14 cellular contexts compared by ENCODE assay signal in genomic region chr1:158952416-158952815, GRCh38. TPM values are rescaled to one million over a fixed set of nuclear protein-coding genes. Genes with fewer than 3 reads are reported as not detected.
DNase-seq lines count a peak whose midpoint lies in the region; ATAC-seq and FAIRE-seq lines count a peak whose summit lies in the region.
"Had no signal": no experiment of that assay in that cellular context is flagged by ENCODE, and none has a peak within 500 bp of the region (broad histone marks: within the 10 kb centered on the region; RNA-seq: fewer than 3 reads in every experiment).

No MANE protein-coding gene starts in this region.

- H3K4me3 Mint-ChIP-seq in naive thymus-derived CD4-positive, alpha-beta T cell: peak overlapping the region in 2 of 10 donors; percentile 27 to 29
- no peak overlapping the region for H3K4me3 Mint-ChIP-seq in T-cell
- H3K4me3 Mint-ChIP-seq: activated CD4-positive, alpha-beta T cell treated with anti-CD3 and anti-CD28 coated beads, Interleukin-2, amount 10 ng/mL, durations not matched to agents 7 days and 5 days; endodermal cell had no signal

- no peak overlapping the region for H3K27ac ChIP-seq in naive thymus-derived CD4-positive, alpha-beta T cell (ENCODE audit: low read depth, low read length)
- H3K27ac ChIP-seq: SJSA1 had no signal

- peak overlapping the region in 1 of 9 donors; percentile 20 for H3K27ac Mint-ChIP-seq in naive thymus-derived CD4-positive, alpha-beta T cell
- no peak overlapping the region for H3K27ac Mint-ChIP-seq in T-cell
- H3K27ac Mint-ChIP-seq: activated CD4-positive, alpha-beta T cell treated with anti-CD3 and anti-CD28 coated beads, Interleukin-2, amount 10 ng/mL, durations not matched to agents 7 days and 5 days; endodermal cell had no signal

- H3K4me1 ChIP-seq in naive thymus-derived CD4-positive, alpha-beta T cell (ENCODE audit: control insufficient read depth in 2 of 2, insufficient read depth in 2 of 2, low read length in 2 of 2): no peaks in the 10 kb centered on the region
- H3K4me1 ChIP-seq: SJSA1 had no signal

- intact Hi-C loops in naive thymus-derived CD4-positive, alpha-beta T cell (cut with micrococcal nuclease): no loop called here

- CTCF ChIA-PET in naive thymus-derived CD4-positive, alpha-beta T cell (lab: Charles Lee): no interaction called here
- CTCF ChIA-PET in T-cell (lab: Charles Lee): interaction anchor here in 1 of 2 donors (0.7 kb wide), 1 partner anchor 9 kb away, joined by 3 read pairs; no protein-coding TSS in a partner anchor

- H3K4me3 ChIP-seq in naive thymus-derived CD4-positive, alpha-beta T cell (ENCODE audit: low read length): no peak overlapping the region
- H3K4me3 ChIP-seq: SJSA1 had no signal

- DNase-seq in GM19239 (ENCODE audit: insufficient read length, low spot score) (no peak), NOMO-1 treated with dmso at 0.1 percent for 144 hours (lab: John Stamatoyannopoulos, UW; ENCODE audit: unreplicated experiment) (peak; percentile 75), T-cell (no peak)
- DNase-seq in naive thymus-derived CD4-positive, alpha-beta T cell: no peak
- no peak for DNase-seq in stimulated activated CD4-positive, alpha-beta T cell treated with anti-CD3 and anti-CD28 coated beads, Interleukin-1b, Interleukin-23, amount 100 ng/mL, for 48 hours
- DNase-seq: activated CD4-positive, alpha-beta T cell treated with anti-CD3 and anti-CD28 coated beads, Interleukin-2, amount 10 ng/mL, durations not matched to agents 7 days and 5 days; IMR-90; NCI-H2171 treated with DMSO at 0.1 percent for 48 hours had no signal

- no peaks in the 10 kb centered on the region for H3K9me3 ChIP-seq in naive thymus-derived CD4-positive, alpha-beta T cell (ENCODE audit: control insufficient read depth in 2 of 3, low read length in 3 of 3)
- H3K9me3 ChIP-seq: SJSA1 had no signal

- ATAC-seq in HG02840 (IDR thresholded peaks at IDR 0.05; ENCODE audit: low FRiP score, unreplicated experiment) (peak; percentile 70), T-cell (replicated peaks in 1 of 4) (no peak), GM18519 (IDR thresholded peaks at IDR 0.05; ENCODE audit: low FRiP score, unreplicated experiment) (no peak)
- ATAC-seq in naive thymus-derived CD4-positive, alpha-beta T cell: peak; percentile 34

- peaks cover 0 to 21% (median 2%) of the 10 kb centered on the region in 7 donors for H3K4me1 Mint-ChIP-seq in naive thymus-derived CD4-positive, alpha-beta T cell
- H3K4me1 Mint-ChIP-seq in T-cell: peaks cover 4 to 27% (median 19%) of the 10 kb centered on the region in 3 donors
- H3K4me1 Mint-ChIP-seq: endodermal cell had no signal

- H3K9me3 Mint-ChIP-seq in naive thymus-derived CD4-positive, alpha-beta T cell: peaks cover 0 to 14% (median 3%) of the 10 kb centered on the region in 11 donors
- no peaks in the 10 kb centered on the region for H3K9me3 Mint-ChIP-seq in T-cell

- H3K36me3 ChIP-seq in naive thymus-derived CD4-positive, alpha-beta T cell (ENCODE audit: control insufficient read depth in 2 of 3, insufficient read depth in 3 of 3, low read length in 3 of 3): peaks cover 4 to 48% (median 7%) of the 10 kb centered on the region in 3 experiments
- H3K36me3 ChIP-seq: SJSA1 had no signal

- peaks cover 21 to 48% (median 28%) of the 10 kb centered on the region in 5 donors for H3K36me3 Mint-ChIP-seq in naive thymus-derived CD4-positive, alpha-beta T cell
- peaks cover 53% of the 10 kb centered on the region for H3K36me3 Mint-ChIP-seq in T-cell

- POLR2A ChIA-PET in naive thymus-derived CD4-positive, alpha-beta T cell (lab: Charles Lee): no interaction called here
- POLR2A ChIA-PET in T-cell (lab: Charles Lee): no interaction called here

- peaks cover 0 to 9% (median 0%) of the 10 kb centered on the region in 5 donors for H3K27me3 Mint-ChIP-seq in naive thymus-derived CD4-positive, alpha-beta T cell
- no peaks in the 10 kb centered on the region for H3K27me3 Mint-ChIP-seq in T-cell

- peak; percentile 51 for FAIRE-seq in GM19239 (lab: Jason Lieb, UNC)

- H3K27me3 ChIP-seq in naive thymus-derived CD4-positive, alpha-beta T cell (ENCODE audit: control insufficient read depth in 2 of 2, insufficient read depth in 2 of 2, low read length in 2 of 2): no peaks in the 10 kb centered on the region
- H3K27me3 ChIP-seq: SJSA1 had no signal

RNA-seq across cellular contexts. Expression of gene PYHIN1, which starts 21.1 kb away (rescaled TPM):
- total RNA-seq in naive thymus-derived CD4-positive, alpha-beta T cell: 10 to 100 TPM; 20.3 to 48.2 (median 36.1) TPM
- polyA plus RNA-seq in naive thymus-derived CD4-positive, alpha-beta T cell: 1 to 10 TPM; 8.4 to 8.7 TPM
- 10 to 100 TPM; 32.6 to 65.4 (median 35.4) TPM for total RNA-seq in T-cell
- total RNA-seq: endodermal cell, glomerular endothelial cell, IMR-90, kidney epithelial cell, SJSA1 had no signal
- polyA plus RNA-seq: IMR-90 had no signal

RNA-seq across cellular contexts. Expression of gene IFI16, which starts 57.3 kb away (rescaled TPM):
- total RNA-seq in naive thymus-derived CD4-positive, alpha-beta T cell: 100 to 1,000 TPM in 2 of 5 experiments, 10 to 100 TPM in 3; 42.4 to 307 (median 96.0) TPM
- polyA plus RNA-seq in naive thymus-derived CD4-positive, alpha-beta T cell: 10 to 100 TPM; 46.1 to 48.0 TPM
- 100 to 1,000 TPM in 3 of 5 donors, 10 to 100 TPM in 2; 78.7 to 123 (median 106) TPM for total RNA-seq in T-cell

Comparison
In these comparisons a context has a peak if more than half of its experiments do, and no peak if none do; other contexts are left out.
1. ATAC-seq: peak in HG02840 (single experiment) and naive thymus-derived CD4-positive, alpha-beta T cell (single experiment); none in T-cell (0 of 4) and GM18519 (single experiment).